12 cellular contexts compared by ENCODE assay signal in genomic region chr7:72336887-72337821, GRCh38.
DNase-seq lines count a peak whose midpoint lies in the region; ATAC-seq and TF ChIP-seq lines count a peak whose summit lies in the region.
"Had no signal": no experiment of that assay in that cellular context is flagged by ENCODE, and none has a peak within 500 bp of the region (broad histone marks: within the 10 kb centered on the region; RNA-seq: fewer than 3 reads in every experiment).

No MANE protein-coding gene starts in this region.

- no peak for TF ChIP-seq POLR2A in lower leg skin (IDR thresholded peaks at IDR 0.05)
- TF ChIP-seq POLR2A in ovary (IDR thresholded peaks at IDR 0.05): no peak

- H3K4me3 ChIP-seq in lower leg skin (ENCODE audit: low read depth, poor library complexity, severe bottlenecking): peak overlapping the region; percentile 4
- no peak overlapping the region for H3K4me3 ChIP-seq in ovary

- no peak for TF ChIP-seq CTCF in GM13977 (IDR thresholded peaks at IDR 0.05; ENCODE audit: extremely low read depth, insufficient read depth, missing control alignments)
- TF ChIP-seq CTCF in lower leg skin (IDR thresholded peaks at IDR 0.05): no peak
- no peak for TF ChIP-seq CTCF in ovary (IDR thresholded peaks at IDR 0.05)

- in situ Hi-C loops in GM13977 (cut with MboI; ENCODE audit: low pct_unique_long_range_greater_than_20kb, low sequenced_read_pairs, unreplicated experiment): no loop called here

- no peaks in the 10 kb centered on the region for H3K36me3 ChIP-seq in ovary
- H3K36me3 ChIP-seq: BE2C had no signal

- no peak for TF ChIP-seq EP300 in ovary (IDR thresholded peaks at IDR 0.05)

- 1 to 2% methylated on average over 20 to 55 of the region's 91 CpGs for WGBS in lower leg skin, 2 donors
- 0 to 2% (median 1%) methylated on average over 74 to 91 of the region's 91 CpGs for WGBS in ovary, 3 donors

- H3K27ac ChIP-seq in ovary: no peak overlapping the region

- ATAC-seq in GM18861 (IDR thresholded peaks at IDR 0.05; ENCODE audit: unreplicated experiment) (no peak), HG03159 (IDR thresholded peaks at IDR 0.05; ENCODE audit: unreplicated experiment) (no peak)

- DNase-seq in Ammon's horn (ENCODE audit: low spot score) (peak; percentile 51), GM13977 (ENCODE audit: low spot score) (peak; percentile 26), cerebellar cortex (ENCODE audit: low spot score) (peak; percentile 39), lower leg skin (ENCODE audit: low spot score in 2 of 2) (no peak), ovary (no peak), posterior vena cava (ENCODE audit: low spot score) (no peak)
- DNase-seq: BE2C, naive B cell, NCI-H1417 treated with DMSO at 0.1 percent for 48 hours, OCI-M1 had no signal

- H3K9me3 ChIP-seq in ovary: peaks cover 0 to 3% of the 10 kb centered on the region in 2 donors
- H3K9me3 ChIP-seq: BE2C had no signal

- intact Hi-C loops in lower leg skin (cut with DNase I; ENCODE audit: low total_unique reads): no loop called here
- intact Hi-C loops in ovary (cut with DNase I): no loop called here
- intact Hi-C loops in posterior vena cava (cut with DNase I): loop anchor here in 1 of 2 donors (2.0 kb wide), 1 partner anchor 28 kb away; no protein-coding TSS in a partner anchor

- H3K27me3 ChIP-seq in ovary: no peaks in the 10 kb centered on the region

- H3K4me1 ChIP-seq in ovary (ENCODE audit: insufficient read depth): no peaks in the 10 kb centered on the region
- H3K4me1 ChIP-seq: BE2C had no signal

Comparison
In these comparisons a context has a peak if more than half of its experiments do, and no peak if none do; other contexts are left out.
1. DNase-seq: peak in Ammon's horn (single experiment), GM13977 (single experiment) and cerebellar cortex (single experiment); none in lower leg skin (0 of 2), ovary (0 of 5) and posterior vena cava (single experiment).